16 cellular contexts compared by ENCODE assay signal in genomic region chr4:139913995-139914394, GRCh38.
DNase-seq lines count a peak whose midpoint lies in the region; ATAC-seq, FAIRE-seq and TF ChIP-seq lines count a peak whose summit lies in the region.
"Had no signal": no experiment of that assay in that cellular context is flagged by ENCODE, and none has a peak within 500 bp of the region (broad histone marks: within the 10 kb centered on the region; RNA-seq: fewer than 3 reads in every experiment).

No MANE protein-coding gene starts in this region.

- TF ChIP-seq CTCF in sigmoid colon (IDR thresholded peaks at IDR 0.05) = no peak
- TF ChIP-seq CTCF in suprapubic skin (IDR thresholded peaks at IDR 0.05) = no peak
- TF ChIP-seq CTCF in upper lobe of right lung (IDR thresholded peaks at IDR 0.05) = no peak

- DNase-seq in EH (ENCODE audit: low read depth) (peak; percentile 85), fibroblast of gingiva (ENCODE audit: low read depth) (peak; percentile 54), sigmoid colon (no peak), suprapubic skin (ENCODE audit: low spot score in 2 of 2) (no peak), upper lobe of right lung (no peak), GM12892 (ENCODE audit: insufficient read length) (no peak)
- DNase-seq: activated CD4-positive, CD25-positive, alpha-beta regulatory T cell treated with anti-CD3 and anti-CD28 coated beads, Interleukin-2, amount 50 U/mL, for 72 hours; CD4-positive, CD25-positive, alpha-beta regulatory T cell; cortex of kidney; immature natural killer cell; NCI-H1105; OCI-M1; T-cell had no signal

- no peaks in the 10 kb centered on the region for H3K36me3 ChIP-seq in sigmoid colon
- no peaks in the 10 kb centered on the region for H3K36me3 ChIP-seq in suprapubic skin
- H3K36me3 ChIP-seq in upper lobe of right lung = no peaks in the 10 kb centered on the region

- ATAC-seq in SK-N-SH treated with all-trans-retinoic acid at 6 μM for 48 hours (peak; percentile 62), upper lobe of right lung (no peak), HG03354 (IDR thresholded peaks at IDR 0.05; ENCODE audit: poor library complexity, severe bottlenecking, unreplicated experiment) (no peak)
- ATAC-seq: activated naive CD4-positive, alpha-beta T cell treated with anti-CD3 and anti-CD28 coated beads, Interleukin-2, amount 50 U/mL, for 72 hours; T-cell had no signal

- H3K9me3 ChIP-seq in sigmoid colon (no peaks in the 10 kb centered on the region), suprapubic skin (no peaks in the 10 kb centered on the region), upper lobe of right lung (no peaks in the 10 kb centered on the region)

- H3K4me1 ChIP-seq in sigmoid colon (peaks cover 0 to 64% (median 53%) of the 10 kb centered on the region in 4 donors), suprapubic skin (peaks cover 19% of the 10 kb centered on the region), upper lobe of right lung (peaks cover 39% of the 10 kb centered on the region)

- H3K27ac ChIP-seq in sigmoid colon (peak overlapping the region; percentile 43 to 90 (median 81)), suprapubic skin (no peak overlapping the region), upper lobe of right lung (no peak overlapping the region)

- WGBS in sigmoid colon, 2 donors = 13 to 45% methylated on average over 4 of the region's 4 CpGs
- 43% methylated on average over 4 of the region's 4 CpGs for WGBS in suprapubic skin

- H3K4me3 ChIP-seq in sigmoid colon = no peak overlapping the region
- no peak overlapping the region for H3K4me3 ChIP-seq in suprapubic skin
- no peak overlapping the region for H3K4me3 ChIP-seq in upper lobe of right lung

- intact Hi-C loops in sigmoid colon (cut with DNase I) (no loop called here), upper lobe of right lung (cut with DNase I) (no loop called here)

- TF ChIP-seq EP300 in sigmoid colon (IDR thresholded peaks at IDR 0.05) = no peak
- TF ChIP-seq EP300 in suprapubic skin (IDR thresholded peaks at IDR 0.05) = no peak

- no peak for TF ChIP-seq POLR2A in sigmoid colon (IDR thresholded peaks at IDR 0.05)
- no peak for TF ChIP-seq POLR2A in suprapubic skin (IDR thresholded peaks at IDR 0.05)
- no peak for TF ChIP-seq POLR2A in GM12892 (IDR thresholded peaks at IDR 0.05; ENCODE audit: low read depth, low read length)

- no peak for FAIRE-seq in GM12892 (lab: Jason Lieb, UNC)

- H3K27me3 ChIP-seq in sigmoid colon (no peaks in the 10 kb centered on the region), suprapubic skin (no peaks in the 10 kb centered on the region), upper lobe of right lung (no peaks in the 10 kb centered on the region)

TF ChIP-seq in SK-N-SH treated with all-trans-retinoic acid at 6 μM for 48 hours, 23 proteins besides CTCF, POLR2A, EP300 and RAD21:
- peak; percentile 38 for TF ChIP-seq ISL1 (CRISPR knock-in tag; IDR thresholded peaks at IDR 0.05)
- TF ChIP-seq RARB (CRISPR knock-in tag; IDR thresholded peaks at IDR 0.05) = no peak

Comparison
In these comparisons a context has a peak if more than half of its experiments do, and no peak if none do; other contexts are left out.
1. DNase-seq: peak in EH (single experiment) and fibroblast of gingiva (single experiment); none in sigmoid colon (single experiment), suprapubic skin (0 of 2), upper lobe of right lung (single experiment) and GM12892 (single experiment).
2. H3K27ac ChIP-seq: peak in sigmoid colon (4 of 4); none in suprapubic skin (single experiment) and upper lobe of right lung (single experiment).